ENCODE assay signal across 32 cellular contexts in genomic region chr1:68528243-68528642, GRCh38.
"Had no signal": no experiment of that assay in that cellular context is flagged by ENCODE, and none has a peak within 500 bp of the region (broad histone marks: within the 10 kb centered on the region; RNA-seq: fewer than 3 reads in every experiment).

No MANE protein-coding gene starts in this region.

- H3K36me3 Mint-ChIP-seq: stimulated activated memory B cell treated with anti-CD40 and anti-IgM and Interleukin-4, amounts not matched to agents 10 μg/mL and 1 μg/mL and 100 μg/mL, for 72 hours had no signal

- H3K27me3 ChIP-seq: heart left ventricle, left lung, thyroid gland, upper lobe of left lung, vagina had no signal

- H3K9me3 Mint-ChIP-seq: activated CD4-positive, alpha-beta memory T cell treated with anti-CD3 and anti-CD28 coated beads, Interleukin-2, amount 10 ng/mL, durations not matched to agents 7 days and 5 days; activated CD4-positive, alpha-beta T cell treated with anti-CD3 and anti-CD28 coated beads, Interleukin-2, amount 10 ng/mL, durations not matched to agents 7 days and 5 days; activated T-helper 17 cell treated with anti-CD3 and anti-CD28 coated beads, Interleukin-2, amount 50 U/mL, for 72 hours had no signal

- H3K4me3 Mint-ChIP-seq: activated CD4-positive, alpha-beta memory T cell treated with anti-CD3 and anti-CD28 coated beads, Interleukin-2, amount 10 ng/mL, durations not matched to agents 7 days and 5 days; activated CD4-positive, alpha-beta T cell treated with anti-CD3 and anti-CD28 coated beads, Interleukin-2, amount 10 ng/mL, durations not matched to agents 7 days and 5 days; activated T-cell treated with anti-CD3 and anti-CD28 coated beads, Interleukin-2, amount 50 U/mL, for 4 hours; activated T-helper 17 cell treated with anti-CD3 and anti-CD28 coated beads, Interleukin-2, amount 50 U/mL, for 72 hours; natural killer cell treated with Interleukin-12 subunit alpha and Interleukin-12 subunit beta and Interleukin-15 and Interleukin-18, amount 100 ng/mL, for 72 hours; stimulated activated memory B cell treated with anti-CD40 and anti-IgM and Interleukin-4, amounts not matched to agents 10 μg/mL and 1 μg/mL and 100 μg/mL, for 72 hours; stimulated activated naive CD8-positive, alpha-beta T cell treated with anti-CD3 and anti-CD28 coated beads, Interleukin-15, amount 100 ng/mL, for 72 hours; T-helper 17 cell had no signal

- H3K27me3 Mint-ChIP-seq: activated CD4-positive, alpha-beta T cell treated with anti-CD3 and anti-CD28 coated beads, Interleukin-2, amount 10 ng/mL, durations not matched to agents 7 days and 5 days; natural killer cell treated with Interleukin-12 subunit alpha and Interleukin-12 subunit beta and Interleukin-15 and Interleukin-18, amount 100 ng/mL, for 72 hours had no signal

- H3K4me1 Mint-ChIP-seq: activated CD4-positive, alpha-beta memory T cell treated with anti-CD3 and anti-CD28 coated beads, Interleukin-2, amount 10 ng/mL, durations not matched to agents 7 days and 5 days; activated CD4-positive, alpha-beta T cell treated with anti-CD3 and anti-CD28 coated beads, Interleukin-2, amount 10 ng/mL, durations not matched to agents 7 days and 5 days; activated T-helper 17 cell treated with anti-CD3 and anti-CD28 coated beads, Interleukin-2, amount 50 U/mL, for 72 hours; stimulated activated memory B cell treated with anti-CD40 and anti-IgM and Interleukin-4, amounts not matched to agents 10 μg/mL and 1 μg/mL and 100 μg/mL, for 72 hours; stimulated activated naive CD8-positive, alpha-beta T cell treated with anti-CD3 and anti-CD28 coated beads, Interleukin-15, amount 100 ng/mL, for 72 hours; T-helper 17 cell had no signal

- FAIRE-seq: colon, endometrium had no signal

- H3K27ac ChIP-seq: heart left ventricle, left lung, lower lobe of right lung, skin epidermis, thyroid gland, upper lobe of left lung, vagina had no signal

- DNase-seq: activated CD4-positive, alpha-beta memory T cell treated with anti-CD3 and anti-CD28 coated beads, Interleukin-2, amount 10 ng/mL, durations not matched to agents 7 days and 5 days; activated CD4-positive, alpha-beta T cell treated with anti-CD3 and anti-CD28 coated beads, Interleukin-2, amount 10 ng/mL, durations not matched to agents 7 days and 5 days; activated CD4-positive, CD25-positive, alpha-beta regulatory T cell treated with anti-CD3 and anti-CD28 coated beads, Interleukin-2, amount 50 U/mL, for 72 hours; activated gamma-delta T cell treated with Interleukin-2 at 50 U/mL for 16 hours; activated naive CD4-positive, alpha-beta T cell treated with anti-CD3 and anti-CD28 coated beads, Interleukin-2, amount 50 U/mL, for 16 hours; activated T-cell treated with anti-CD3 and anti-CD28 coated beads, Interleukin-2, amount 50 U/mL, for 4 hours; amygdala; dermis blood vessel endothelial cell; effector CD4-positive, alpha-beta T cell; foreskin fibroblast; heart left ventricle; kidney glomerular epithelial cell; left lung; lower lobe of right lung; mesendoderm; retina; stimulated activated CD4-positive, alpha-beta T cell treated with anti-CD3 and anti-CD28 coated beads, Interleukin-4, amount 100 ng/mL, for 4 hours; stimulated activated CD8-positive, alpha-beta memory T cell treated with anti-CD3 and anti-CD28 coated beads, Interleukin-4, amount 100 ng/mL, for 48 hours; stimulated activated naive CD8-positive, alpha-beta T cell treated with anti-CD3 and anti-CD28 coated beads, Interleukin-15, amount 100 ng/mL, for 72 hours; substantia nigra; T-helper 17 cell; T1000; upper lobe of left lung had no signal

- ATAC-seq: activated T-cell treated with anti-CD3 and anti-CD28 coated beads, Interleukin-2, amount 50 U/mL, for 4 hours; activated T-helper 17 cell treated with anti-CD3 and anti-CD28 coated beads, Interleukin-2, amount 50 U/mL, for 72 hours; heart left ventricle; left lung; lower lobe of right lung; natural killer cell treated with Interleukin-12 subunit alpha and Interleukin-12 subunit beta and Interleukin-15 and Interleukin-18, amount 100 ng/mL, for 72 hours; sciatic nerve; stimulated activated memory B cell treated with anti-CD40 and anti-IgM and Interleukin-4, amounts not matched to agents 10 μg/mL and 1 μg/mL and 100 μg/mL, for 72 hours; stimulated activated naive CD8-positive, alpha-beta T cell treated with anti-CD3 and anti-CD28 coated beads, Interleukin-15, amount 100 ng/mL, for 72 hours; T-helper 17 cell had no signal

- H3K36me3 ChIP-seq: heart left ventricle, left lung, lower lobe of right lung, thyroid gland, upper lobe of left lung, vagina had no signal

- H3K9me3 ChIP-seq: left lung, lower lobe of right lung, thyroid gland, upper lobe of left lung, vagina had no signal

- H3K4me1 ChIP-seq: heart left ventricle, left lung, lower lobe of right lung, thyroid gland, upper lobe of left lung, vagina had no signal

- H3K27ac Mint-ChIP-seq: activated CD4-positive, alpha-beta memory T cell treated with anti-CD3 and anti-CD28 coated beads, Interleukin-2, amount 10 ng/mL, durations not matched to agents 7 days and 5 days; activated CD4-positive, alpha-beta T cell treated with anti-CD3 and anti-CD28 coated beads, Interleukin-2, amount 10 ng/mL, durations not matched to agents 7 days and 5 days; activated T-helper 17 cell treated with anti-CD3 and anti-CD28 coated beads, Interleukin-2, amount 50 U/mL, for 72 hours; natural killer cell treated with Interleukin-12 subunit alpha and Interleukin-12 subunit beta and Interleukin-15 and Interleukin-18, amount 100 ng/mL, for 72 hours; stimulated activated memory B cell treated with anti-CD40 and anti-IgM and Interleukin-4, amounts not matched to agents 10 μg/mL and 1 μg/mL and 100 μg/mL, for 72 hours; stimulated activated naive CD8-positive, alpha-beta T cell treated with anti-CD3 and anti-CD28 coated beads, Interleukin-15, amount 100 ng/mL, for 72 hours; T-helper 17 cell had no signal

- H3K4me3 ChIP-seq: heart left ventricle, left lung, lower lobe of right lung, skin epidermis, thyroid gland, upper lobe of left lung, vagina had no signal
